Comparison of ENCODE assay signal across 1 cellular context in the genomic region with DNA sequence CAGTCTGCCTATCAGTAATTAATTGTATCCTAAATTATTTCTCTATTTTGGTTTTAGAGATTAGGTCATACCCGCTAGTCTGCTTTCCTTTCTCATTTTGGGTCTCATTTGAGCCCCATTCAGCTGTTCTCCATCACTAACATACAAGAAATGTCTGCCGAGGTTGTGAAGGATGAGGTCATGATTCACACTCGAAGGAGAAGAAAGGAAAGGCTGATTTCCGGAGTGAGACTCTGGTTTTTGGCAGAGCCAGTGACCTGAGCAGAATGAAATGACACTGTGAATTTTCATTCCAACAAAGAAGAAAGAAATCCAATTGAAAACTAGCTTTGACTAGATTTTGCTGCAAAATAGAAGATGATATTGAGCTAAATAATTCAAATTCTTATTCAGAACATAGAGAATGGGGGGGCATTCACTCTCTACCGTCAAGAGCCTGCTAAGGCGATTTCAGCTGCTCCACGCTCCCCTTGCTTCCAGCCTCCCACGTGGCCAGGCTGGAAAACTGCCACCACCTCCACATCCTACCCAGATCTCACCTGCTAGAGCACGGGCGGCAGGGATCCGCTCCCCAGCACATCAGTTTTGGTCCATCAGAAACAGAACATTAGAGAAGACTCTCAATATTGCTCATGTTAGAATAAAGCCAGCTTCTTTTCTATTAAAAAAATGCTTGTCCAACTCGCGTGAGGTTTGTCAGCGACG.
TF ChIP-seq lines count a peak whose summit lies in the region.

No MANE protein-coding gene starts in this region.

TF ChIP-seq in HepG2, 621 proteins besides CTCF, POLR2A, EP300 and RAD21:
- peak; percentile 35; the same call in 1 of the 2 replicates for TF ChIP-seq ATF7 (IDR thresholded peaks at IDR 0.05)
- TF ChIP-seq ATF7 (CRISPR knock-in tag; IDR thresholded peaks at IDR 0.05), result no peak
- no peak for TF ChIP-seq ZNF546 (CRISPR knock-in tag; conservative IDR thresholded peaks at IDR 0.05)
